8 cellular contexts compared by ENCODE assay signal in genomic region chr1:165914136-165914798, GRCh38.
A peak's percentile ranks its signal among the peaks of the same experiment; 100 is the strongest.
DNase-seq lines count a peak whose midpoint lies in the region; ATAC-seq and TF ChIP-seq lines count a peak whose summit lies in the region.

No MANE protein-coding gene starts in this region.

- no peak overlapping the region for H3K4me3 Mint-ChIP-seq in nephron progenitor cell

- no peaks in the 10 kb centered on the region for H3K36me3 Mint-ChIP-seq in nephron progenitor cell (ENCODE audit: low read depth)

- H3K36me3 ChIP-seq in OCI-LY3 (replicated peaks; ENCODE audit: low read depth, low read length) (peaks cover 15% of the 10 kb centered on the region), thyroid gland (no peaks in the 10 kb centered on the region)

- H3K9me3 ChIP-seq in OCI-LY3 (ENCODE audit: insufficient read depth, low read length) (no peaks in the 10 kb centered on the region), thyroid gland (no peaks in the 10 kb centered on the region)

- H3K79me2 ChIP-seq in OCI-LY3 (ENCODE audit: low read length), result no peaks in the 10 kb centered on the region

- H3K4me1 ChIP-seq in OCI-LY3 (ENCODE audit: low read length) (no peaks in the 10 kb centered on the region), thyroid gland (no peaks in the 10 kb centered on the region)

- TF ChIP-seq POLR2A in thyroid gland (IDR thresholded peaks at IDR 0.05), result no peak

- no peak overlapping the region for H3K27ac Mint-ChIP-seq in nephron progenitor cell

- H2AFZ ChIP-seq in OCI-LY3 (ENCODE audit: low read depth, low read length), result no peak overlapping the region

- H3K4me2 ChIP-seq in OCI-LY3 (ENCODE audit: low read length), result no peak overlapping the region

- H3K4me1 Mint-ChIP-seq in nephron progenitor cell, result no peaks in the 10 kb centered on the region

- 5% methylated on average over 4 of the region's 4 CpGs for WGBS in thyroid gland, 2 donors

- H3K9me3 Mint-ChIP-seq in nephron progenitor cell, result no peaks in the 10 kb centered on the region

- intact Hi-C loops in thyroid gland (cut with DNase I), result loop anchor here (5.0 to 10.0 kb wide), 2 partner anchors 312 to 519 kb away; no protein-coding TSS in a partner anchor

- ATAC-seq in GM21526 (IDR thresholded peaks at IDR 0.05; ENCODE audit: low FRiP score, unreplicated experiment), result peak; percentile 76

- H3K27ac ChIP-seq in OCI-LY3 (ENCODE audit: low read length), result no peak overlapping the region
- H3K27ac ChIP-seq in thyroid gland, result no peak overlapping the region

- TF ChIP-seq CTCF in OCI-LY3 (IDR thresholded peaks at IDR 0.05; ENCODE audit: low read depth, low read length) (peak; percentile 99), nephron progenitor cell (IDR thresholded peaks at IDR 0.05) (peak; percentile 87), thyroid gland (IDR thresholded peaks at IDR 0.05) (peak; percentile 70 to 96 (median 86))

- no peak overlapping the region for H3K4me3 ChIP-seq in OCI-LY3 (ENCODE audit: low read length)
- H3K4me3 ChIP-seq in thyroid gland (replicated peaks in 1 of 3), result no peak overlapping the region

- no peaks in the 10 kb centered on the region for H4K20me1 ChIP-seq in OCI-LY3 (ENCODE audit: insufficient read depth, low read length)

- DNase-seq in DMS79 (lab: John Stamatoyannopoulos, UW) (peak; percentile 35), HUDEP-2 (lab: John Stamatoyannopoulos, UW; ENCODE audit: unreplicated experiment in 76 of 76) (peak in 55 of 76 experiments; percentile 7 to 77 (median 40)), activated T-cell treated with anti-CD3 and anti-CD28 coated beads for 48 hours (ENCODE audit: low read depth) (peak; percentile 44), fibroblast of gingiva (ENCODE audit: low read depth) (peak; percentile 74), nephron progenitor cell (peak; percentile 62), thyroid gland (peak; percentile 64 to 65)

- H3K9ac ChIP-seq in OCI-LY3 (ENCODE audit: low read length), result no peak overlapping the region

- peaks cover 10% of the 10 kb centered on the region for H3K27me3 Mint-ChIP-seq in nephron progenitor cell (ENCODE audit: low read depth, poor library complexity)

- no peaks in the 10 kb centered on the region for H3K27me3 ChIP-seq in OCI-LY3 (ENCODE audit: low read depth, low read length)
- H3K27me3 ChIP-seq in thyroid gland, result no peaks in the 10 kb centered on the region
